1 cellular context compared by ENCODE assay signal in the genomic region with DNA sequence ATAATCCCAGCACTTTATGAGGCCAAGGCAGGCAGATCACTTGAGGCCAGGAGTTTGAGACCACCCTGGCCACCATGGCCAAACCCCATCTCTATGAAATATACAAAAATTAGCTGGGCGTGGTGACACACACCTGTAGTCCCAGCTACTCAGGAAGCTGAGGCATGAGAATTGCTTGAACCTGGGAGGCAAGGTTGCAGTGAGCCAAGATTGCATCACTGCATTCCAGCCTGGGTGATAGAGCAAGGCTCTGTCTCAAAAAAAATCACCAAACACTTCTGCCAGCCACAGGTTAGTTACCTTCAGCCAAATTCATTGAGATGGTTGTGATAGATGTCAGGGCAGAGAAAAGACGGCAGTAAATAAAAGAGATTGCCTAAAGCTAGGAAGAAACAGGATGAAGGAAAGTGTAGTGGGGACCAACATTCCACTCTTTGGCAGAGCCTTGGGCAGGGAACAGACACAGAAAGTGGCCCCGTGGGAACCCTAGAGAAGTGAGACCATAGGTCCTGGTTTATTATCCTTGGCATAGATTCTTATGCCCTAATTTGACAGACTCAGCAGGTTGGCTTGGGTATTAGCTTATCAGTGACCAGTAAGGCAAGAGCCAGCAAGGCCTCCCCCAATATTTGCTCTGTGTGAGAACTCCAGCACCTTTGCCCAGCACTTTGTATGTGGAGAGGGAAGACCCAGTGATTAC.
TF ChIP-seq lines count a peak whose summit lies in the region.

No MANE protein-coding gene starts in this region.

TF ChIP-seq in K562, 482 proteins besides CTCF, POLR2A, EP300 and RAD21 (continued from another document):
- TF ChIP-seq, protein P1, sequence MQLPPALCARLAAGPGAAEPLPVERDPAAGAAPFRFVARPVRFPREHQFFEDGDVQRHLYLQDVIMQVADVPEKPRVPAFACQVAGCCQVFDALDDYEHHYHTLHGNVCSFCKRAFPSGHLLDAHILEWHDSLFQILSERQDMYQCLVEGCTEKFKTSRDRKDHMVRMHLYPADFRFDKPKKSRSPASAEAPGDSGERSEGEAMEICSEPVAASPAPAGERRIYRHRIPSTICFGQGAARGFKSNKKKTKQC (CRISPR knock-in tag; IDR thresholded peaks at IDR 0.05): no peak
- TF ChIP-seq, protein P2, sequence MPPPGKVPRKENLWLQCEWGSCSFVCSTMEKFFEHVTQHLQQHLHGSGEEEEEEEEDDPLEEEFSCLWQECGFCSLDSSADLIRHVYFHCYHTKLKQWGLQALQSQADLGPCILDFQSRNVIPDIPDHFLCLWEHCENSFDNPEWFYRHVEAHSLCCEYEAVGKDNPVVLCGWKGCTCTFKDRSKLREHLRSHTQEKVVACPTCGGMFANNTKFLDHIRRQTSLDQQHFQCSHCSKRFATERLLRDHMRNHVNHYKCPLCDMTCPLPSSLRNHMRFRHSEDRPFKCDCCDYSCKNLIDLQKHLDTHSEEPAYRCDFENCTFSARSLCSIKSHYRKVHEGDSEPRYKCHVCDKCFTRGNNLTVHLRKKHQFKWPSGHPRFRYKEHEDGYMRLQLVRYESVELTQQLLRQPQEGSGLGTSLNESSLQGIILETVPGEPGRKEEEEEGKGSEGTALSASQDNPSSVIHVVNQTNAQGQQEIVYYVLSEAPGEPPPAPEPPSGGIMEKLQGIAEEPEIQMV (tag; conservative IDR thresholded peaks at IDR 0.05; ENCODE audit: low read depth): no peak
- TF ChIP-seq, protein P3, sequence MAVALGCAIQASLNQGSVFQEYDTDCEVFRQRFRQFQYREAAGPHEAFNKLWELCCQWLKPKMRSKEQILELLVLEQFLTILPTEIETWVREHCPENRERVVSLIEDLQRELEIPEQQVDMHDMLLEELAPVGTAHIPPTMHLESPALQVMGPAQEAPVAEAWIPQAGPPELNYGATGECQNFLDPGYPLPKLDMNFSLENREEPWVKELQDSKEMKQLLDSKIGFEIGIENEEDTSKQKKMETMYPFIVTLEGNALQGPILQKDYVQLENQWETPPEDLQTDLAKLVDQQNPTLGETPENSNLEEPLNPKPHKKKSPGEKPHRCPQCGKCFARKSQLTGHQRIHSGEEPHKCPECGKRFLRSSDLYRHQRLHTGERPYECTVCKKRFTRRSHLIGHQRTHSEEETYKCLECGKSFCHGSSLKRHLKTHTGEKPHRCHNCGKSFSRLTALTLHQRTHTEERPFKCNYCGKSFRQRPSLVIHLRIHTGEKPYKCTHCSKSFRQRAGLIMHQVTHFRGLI (CRISPR knock-in tag; IDR thresholded peaks at IDR 0.05): no peak
- TF ChIP-seq ZFPM2 (CRISPR knock-in tag; IDR thresholded peaks at IDR 0.05): no peak
- TF ChIP-seq U2AF2 (optimal IDR thresholded peaks at IDR 0.05; ENCODE audit: low read depth, low read length): no peak
- TF ChIP-seq CEBPG (CRISPR knock-in tag; IDR thresholded peaks at IDR 0.05): 0 out of 2 replicates have a peak, but pooled peaks have one; percentile 20
- 0 out of 4 replicates have a peak, but pooled peaks of 1 of the 2 experiments have one; percentile 20 for TF ChIP-seq CEBPG (tag; conservative IDR thresholded peaks at IDR 0.05 in 1 of 2, IDR thresholded peaks at IDR 0.05 in 1 of 2)
- no peak for TF ChIP-seq NFE2 (IDR thresholded peaks at IDR 0.05; ENCODE audit: low read depth)
- 0 out of 2 replicates have a peak, but pooled peaks have one; percentile 10 for TF ChIP-seq CEBPB (tag; IDR thresholded peaks at IDR 0.05)
- TF ChIP-seq ZNF551 (CRISPR knock-in tag; IDR thresholded peaks at IDR 0.05): no peak
- TF ChIP-seq KHSRP (IDR thresholded peaks at IDR 0.05): no peak
- TF ChIP-seq, protein P4, sequence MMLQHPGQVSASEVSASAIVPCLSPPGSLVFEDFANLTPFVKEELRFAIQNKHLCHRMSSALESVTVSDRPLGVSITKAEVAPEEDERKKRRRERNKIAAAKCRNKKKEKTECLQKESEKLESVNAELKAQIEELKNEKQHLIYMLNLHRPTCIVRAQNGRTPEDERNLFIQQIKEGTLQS (IDR thresholded peaks at IDR 0.05): peak; percentile 44; the same call in 1 of the 2 replicates
- TF ChIP-seq, protein P4 (CRISPR knock-in tag; conservative IDR thresholded peaks at IDR 0.05): no peak
- TF ChIP-seq NBN (IDR thresholded peaks at IDR 0.05; ENCODE audit: low read depth): no peak
